ENCODE assay signal across 8 cellular contexts in the genomic region with DNA sequence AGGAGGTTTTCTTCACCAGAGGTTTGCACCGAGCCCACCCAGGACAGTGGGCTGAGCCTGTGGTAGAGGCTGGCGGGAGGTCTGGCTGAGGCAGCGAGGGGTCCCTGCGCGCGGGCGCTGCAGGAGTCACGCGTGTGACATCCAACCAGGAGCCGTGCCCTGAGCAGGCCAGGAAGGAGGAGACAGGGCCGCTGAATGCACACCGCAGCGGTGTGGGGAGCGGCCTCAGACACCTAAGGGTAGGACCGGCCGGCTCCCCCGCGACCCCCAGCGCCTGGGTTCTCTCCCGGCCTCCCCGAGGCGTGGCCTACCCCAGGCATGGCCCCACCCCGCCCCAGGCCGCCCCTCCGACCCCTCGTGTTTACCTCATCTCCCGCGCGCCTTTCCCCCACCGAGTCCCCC. TPM values are rescaled to one million over a fixed set of nuclear protein-coding genes. Genes with fewer than 3 reads are reported as not detected.
A peak's percentile ranks its signal among the peaks of the same experiment; 100 is the strongest.
DNase-seq lines count a peak whose midpoint lies in the region; ATAC-seq and TF ChIP-seq lines count a peak whose summit lies in the region.

No MANE protein-coding gene starts in this region.

- peak; percentile 42 for ATAC-seq in GM21825 (IDR thresholded peaks at IDR 0.05; ENCODE audit: unreplicated experiment)

- H3K36me3 ChIP-seq in KOPT-K1 (ENCODE audit: insufficient read depth, low read length) (no peaks in the 10 kb centered on the region), WERI-Rb-1 (no peaks in the 10 kb centered on the region; the same call in 1 of the 2 replicates), stomach (no peaks in the 10 kb centered on the region)

- intact Hi-C loops in stomach (cut with DNase I; ENCODE audit: low total_unique reads) = no loop called here

- peaks cover 19% of the 10 kb centered on the region for H3K9me3 ChIP-seq in KOPT-K1 (ENCODE audit: insufficient read depth, low read length, poor library complexity, severe bottlenecking)
- H3K9me3 ChIP-seq in WERI-Rb-1 (ENCODE audit: severe bottlenecking) = no peaks in the 10 kb centered on the region
- no peaks in the 10 kb centered on the region for H3K9me3 ChIP-seq in stomach

- TF ChIP-seq POLR2A in stomach (IDR thresholded peaks at IDR 0.05) = no peak

- TF ChIP-seq EP300 in stomach (IDR thresholded peaks at IDR 0.05) = no peak

- peak overlapping the region; percentile 84 for H3K27ac ChIP-seq in KOPT-K1 (ENCODE audit: low read depth, low read length, poor library complexity, severe bottlenecking)
- H3K27ac ChIP-seq in WERI-Rb-1 = peak overlapping the region; percentile 84
- peak overlapping the region; percentile 87 to 95 (median 94) for H3K27ac ChIP-seq in stomach

- peaks cover 7 to 29% (median 21%) of the 10 kb centered on the region in 4 donors for H3K4me1 ChIP-seq in stomach

- 0 to 2% (median 0%) methylated on average over 9 to 30 of the region's 30 CpGs for WGBS in stomach, 5 donors

- H3K4me3 ChIP-seq in WERI-Rb-1 (ENCODE audit: low read depth, low read length) = peak overlapping the region; percentile 78
- peak overlapping the region; percentile 67 to 85 (median 74) for H3K4me3 ChIP-seq in stomach

- no peaks in the 10 kb centered on the region for H3K27me3 ChIP-seq in WERI-Rb-1 (ENCODE audit: insufficient read depth, low read depth, severe bottlenecking)
- H3K27me3 ChIP-seq in stomach = no peaks in the 10 kb centered on the region

- TF ChIP-seq CTCF in WERI-Rb-1 (IDR thresholded peaks at IDR 0.05; ENCODE audit: low read depth, low read length) (0 out of 2 replicates have a peak, but pooled peaks have one; percentile 0), stomach (IDR thresholded peaks at IDR 0.05) (no peak)

- DNase-seq in NCI-H2029 (lab: John Stamatoyannopoulos, UW) (peak; percentile 49), NCI-H2029 treated with DMSO at 0.1 percent for 48 hours (lab: John Stamatoyannopoulos, UW) (no peak), WERI-Rb-1 (peak; percentile 63), mesenteric fat pad (ENCODE audit: low spot score) (peak; percentile 90), stomach (peak; percentile 49)
- peak; percentile 56 for DNase-seq in effector CD8-positive, alpha-beta T cell (lab: John Stamatoyannopoulos, UW)

RNA-seq across cellular contexts. Expression of a gene that starts 0.4 kb away (rescaled TPM):
- total RNA-seq in mesenteric fat pad (35.7 TPM), stomach (10 to 100 TPM; 27.7 to 81.7 (median 43.6) TPM)
- polyA plus RNA-seq in stomach = 10 to 100 TPM; 15.4 to 23.5 (median 18.0) TPM
